Comparison of ENCODE assay signal across 21 cellular contexts in genomic region chr14:95841680-95842079, GRCh38. TPM values are rescaled to one million over a fixed set of nuclear protein-coding genes. Genes with fewer than 3 reads are reported as not detected.
"Had no signal": no experiment of that assay in that cellular context is flagged by ENCODE, and none has a peak within 500 bp of the region (broad histone marks: within the 10 kb centered on the region; RNA-seq: fewer than 3 reads in every experiment).

No MANE protein-coding gene starts in this region.

- H3K27ac Mint-ChIP-seq: T-cell had no signal

- DNase-seq: IMR-90, Karpas-422, KG1, MM.1S, NCI-H1092 treated with DMSO at 0.1 percent for 48 hours, NCI-H1417 treated with DMSO at 0.1 percent for 48 hours, NCI-H1694 treated with DMSO at 0.1 percent for 48 hours, NCI-H1930, NCI-H2081, NCI-H2107, NCI-H2171 treated with DMSO at 0.1 percent for 48 hours, NCI-H345, NCI-H446 treated with DMSO at 0.1 percent for 48 hours, NCI-H510A treated with DMSO at 0.1 percent for 48 hours, NCI-H526, SHP77, SK-N-SH, SW 1271, T-cell had no signal

- H3K9me3 Mint-ChIP-seq: T-cell had no signal

- H3K4me3 Mint-ChIP-seq: T-cell had no signal

- ATAC-seq: HepG2, T-cell had no signal

- H3K27ac ChIP-seq: RWPE1 had no signal

- H3K4me1 Mint-ChIP-seq: T-cell had no signal

- H3K9me3 ChIP-seq: SK-N-SH had no signal

RNA-seq across cellular contexts. Expression of gene TUNAR, which starts 35.0 kb away (rescaled TPM):
- total RNA-seq: HepG2, IMR-90, T-cell had no signal
- polyA plus RNA-seq: HepG2, IMR-90 had no signal
